Comparison of ENCODE assay signal across 8 cellular contexts in genomic region chr2:12965540-12966269, GRCh38.
DNase-seq lines count a peak whose midpoint lies in the region; ATAC-seq and TF ChIP-seq lines count a peak whose summit lies in the region.

No MANE protein-coding gene starts in this region.

- TF ChIP-seq CTCF in lower lobe of right lung (IDR thresholded peaks at IDR 0.05) = no peak

- ATAC-seq in lower lobe of right lung (peak; percentile 57 to 68), GM21529 (IDR thresholded peaks at IDR 0.05; ENCODE audit: unreplicated experiment) (no peak)

- peaks cover 6% of the 10 kb centered on the region for H3K4me1 ChIP-seq in lower lobe of right lung

- H3K4me3 ChIP-seq in lower lobe of right lung = no peak overlapping the region

- DNase-seq in CMK (ENCODE audit: low read depth) (peak; percentile 68), LHCN-M2 (ENCODE audit: low read depth) (peak; percentile 67), amniotic stem cell (lab: John Stamatoyannopoulos, UW) (peak; percentile 47), lower lobe of right lung (no peak), midbrain (lab: John Stamatoyannopoulos, UW) (no peak), cerebellar cortex (ENCODE audit: low spot score) (no peak), globus pallidus (ENCODE audit: low spot score) (no peak)

- no peaks in the 10 kb centered on the region for H3K36me3 ChIP-seq in lower lobe of right lung

- H3K9me3 ChIP-seq in lower lobe of right lung = no peaks in the 10 kb centered on the region

- intact Hi-C loops in lower lobe of right lung (cut with DNase I) = no loop called here

- no peak overlapping the region for H3K27ac ChIP-seq in lower lobe of right lung

- H3K27me3 ChIP-seq in lower lobe of right lung (ENCODE audit: low read depth) = no peaks in the 10 kb centered on the region

Comparison
In these comparisons a context has a peak if more than half of its experiments do, and no peak if none do; other contexts are left out.
1. DNase-seq: peak in CMK (single experiment), LHCN-M2 (single experiment) and amniotic stem cell (single experiment); none in lower lobe of right lung (single experiment), midbrain (single experiment), cerebellar cortex (single experiment) and globus pallidus (single experiment).